In the genomic region with DNA sequence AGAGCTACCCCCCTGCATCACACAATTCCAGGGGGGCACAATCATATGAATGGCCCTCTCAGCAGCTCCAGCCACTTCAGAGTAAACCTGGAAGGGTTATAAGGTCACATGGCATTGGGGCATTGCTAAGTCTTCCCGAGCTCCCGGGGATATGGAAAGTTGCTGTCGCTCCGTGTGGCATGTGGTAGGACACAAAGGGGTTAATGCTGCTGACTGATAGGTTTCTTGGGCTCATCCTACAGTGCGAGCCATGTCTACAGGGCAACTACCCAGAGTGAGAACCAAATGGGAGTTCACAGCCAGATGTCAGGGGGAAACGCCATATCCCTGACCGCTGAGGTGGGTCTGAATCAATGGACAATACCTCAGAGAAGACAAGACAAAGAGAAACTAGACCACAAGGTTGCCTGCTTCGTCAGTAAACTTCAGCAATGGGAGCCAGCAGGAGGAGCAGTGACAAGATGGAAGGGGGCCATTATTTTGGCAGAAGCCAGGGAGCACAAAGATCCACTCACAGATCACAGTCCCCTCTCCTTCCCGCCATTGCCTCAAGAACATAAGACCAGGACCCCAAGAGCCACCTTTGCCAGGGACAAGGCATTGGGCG, we compare ENCODE assay signal across 15 cellular contexts. TPM values are rescaled to one million over a fixed set of nuclear protein-coding genes. Genes with fewer than 3 reads are reported as not detected.
A peak's percentile ranks its signal among the peaks of the same experiment; 100 is the strongest.
DNase-seq lines count a peak whose midpoint lies in the region; ATAC-seq and TF ChIP-seq lines count a peak whose summit lies in the region.
"Had no signal": no experiment of that assay in that cellular context is flagged by ENCODE, and none has a peak within 500 bp of the region (broad histone marks: within the 10 kb centered on the region; RNA-seq: fewer than 3 reads in every experiment).

No MANE protein-coding gene starts in this region.

- H2BK120ac ChIP-seq in mesenchymal stem cell (ENCODE audit: low read depth, low read length), result no peak overlapping the region

- no peak overlapping the region for H2BK5ac ChIP-seq in mesenchymal stem cell (ENCODE audit: low read depth, low read length, poor library complexity, severe bottlenecking)

- DNase-seq in DMS 273 (lab: John Stamatoyannopoulos, UW; ENCODE audit: unreplicated experiment) (peak; percentile 10), DMS 273 treated with DMSO at 0.1 percent for 48 hours (lab: John Stamatoyannopoulos, UW) (no peak), astrocyte of the spinal cord (ENCODE audit: low read depth, low spot score) (no peak), mesenchymal stem cell (peak; percentile 6), DMS79 (lab: John Stamatoyannopoulos, UW) (no peak), NCI-H526 treated with DMSO at 0.1 percent for 48 hours (lab: John Stamatoyannopoulos, UW) (no peak), NCI-H2029 treated with DMSO at 0.1 percent for 48 hours (lab: John Stamatoyannopoulos, UW) (no peak)
- DNase-seq: 8988T, DMS153, hypothalamus, Karpas-422, upper lobe of right lung had no signal

- H3K4me3 ChIP-seq in astrocyte of the spinal cord (ENCODE audit: low read depth, low read length) (no peak overlapping the region), mesenchymal stem cell (ENCODE audit: insufficient read depth in 1 of 2, low read depth in 1 of 2, low read length in 2 of 2) (peak overlapping the region in 1 of 2 experiments; percentile 58)
- H3K4me3 ChIP-seq: cardiac muscle cell, upper lobe of right lung had no signal

- no peak overlapping the region for H4K8ac ChIP-seq in mesenchymal stem cell (ENCODE audit: low read length)

- no peaks in the 10 kb centered on the region for H3K36me3 ChIP-seq in mesenchymal stem cell (ENCODE audit: control insufficient read depth in 1 of 2, insufficient read depth in 2 of 2, low read depth in 1 of 2, low read length in 2 of 2)
- H3K36me3 ChIP-seq: cardiac muscle cell, neutrophil, upper lobe of right lung had no signal

- no peak overlapping the region for H3K14ac ChIP-seq in mesenchymal stem cell (ENCODE audit: low read length in 2 of 2)

- WGBS in mesenchymal stem cell, result 76% methylated on average over 10 of the region's 10 CpGs

- H2AFZ ChIP-seq in mesenchymal stem cell (ENCODE audit: low read depth, low read length), result no peak overlapping the region

- H3K9me3 ChIP-seq in mesenchymal stem cell (ENCODE audit: control insufficient read depth, low read length), result no peaks in the 10 kb centered on the region
- H3K9me3 ChIP-seq: neutrophil, upper lobe of right lung had no signal

- H3K23ac ChIP-seq in mesenchymal stem cell (ENCODE audit: low read length in 2 of 2), result no peak overlapping the region

- ATAC-seq in HG03442 (IDR thresholded peaks at IDR 0.05; ENCODE audit: unreplicated experiment), result peak; percentile 26

- no peak overlapping the region for H3K18ac ChIP-seq in mesenchymal stem cell (ENCODE audit: low read depth in 1 of 2, low read length in 2 of 2)

- in situ Hi-C loops in astrocyte of the spinal cord (cut with HindIII; ENCODE audit: low sequenced_read_pairs), result no loop called here

- no peaks in the 10 kb centered on the region for H3K4me1 ChIP-seq in mesenchymal stem cell (ENCODE audit: control insufficient read depth, insufficient read depth, low read depth, low read length)
- H3K4me1 ChIP-seq: upper lobe of right lung had no signal

- H2AK5ac ChIP-seq in mesenchymal stem cell (ENCODE audit: low read length, severe bottlenecking), result no peak overlapping the region

- H3K27ac ChIP-seq in mesenchymal stem cell (ENCODE audit: low read length, poor library complexity, severe bottlenecking), result no peak overlapping the region
- H3K27ac ChIP-seq: cardiac muscle cell, neutrophil, upper lobe of right lung had no signal

- no peak overlapping the region for H2BK12ac ChIP-seq in mesenchymal stem cell (ENCODE audit: low read length in 2 of 2)

- H3K27me3 ChIP-seq in mesenchymal stem cell (ENCODE audit: control insufficient read depth in 1 of 2, insufficient read depth in 1 of 2, low read length in 2 of 2), result peaks cover 0 to 28% of the 10 kb centered on the region in 2 experiments
- H3K27me3 ChIP-seq: cardiac muscle cell, upper lobe of right lung had no signal

- peak; percentile 14 for TF ChIP-seq CTCF in astrocyte of the spinal cord (IDR thresholded peaks at IDR 0.05; ENCODE audit: low read depth, low read length)

- H2BK15ac ChIP-seq in mesenchymal stem cell (ENCODE audit: low read depth, poor library complexity, severe bottlenecking), result no peak overlapping the region

- H3K4me2 ChIP-seq in mesenchymal stem cell (ENCODE audit: low read length, poor library complexity, severe bottlenecking), result no peak overlapping the region

- H4K91ac ChIP-seq in mesenchymal stem cell (ENCODE audit: low read length), result no peak overlapping the region

- no peak overlapping the region for H3K4ac ChIP-seq in mesenchymal stem cell (ENCODE audit: low read depth in 1 of 2, low read length in 2 of 2)

- no peaks in the 10 kb centered on the region for H3K79me1 ChIP-seq in mesenchymal stem cell (replicated peaks; ENCODE audit: low read length, poor library complexity, severe bottlenecking)

- peak overlapping the region; percentile 4 for H3K9ac ChIP-seq in mesenchymal stem cell (ENCODE audit: low read length)

RNA-seq across cellular contexts. Expression of gene SHISAL2B, which starts 52.4 kb away (rescaled TPM):
- not detected for polyA plus RNA-seq in mesenchymal stem cell (2013, experiment 1 of 2)
- polyA plus RNA-seq in mesenchymal stem cell (2013, experiment 2 of 2), result not detected

Comparison
In these comparisons a context has a peak if more than half of its experiments do, and no peak if none do; other contexts are left out.
1. DNase-seq: peak in DMS 273 (single experiment) and mesenchymal stem cell (single experiment); none in DMS 273 treated with DMSO at 0.1 percent for 48 hours (single experiment), astrocyte of the spinal cord (single experiment), DMS79 (single experiment), NCI-H526 treated with DMSO at 0.1 percent for 48 hours (single experiment) and NCI-H2029 treated with DMSO at 0.1 percent for 48 hours (single experiment).